8 cellular contexts compared by ENCODE assay signal in genomic region chr17:386145-386876, GRCh38. TPM values are rescaled to one million over a fixed set of nuclear protein-coding genes. Genes with fewer than 3 reads are reported as not detected.
DNase-seq lines count a peak whose midpoint lies in the region; ATAC-seq and TF ChIP-seq lines count a peak whose summit lies in the region.

No MANE protein-coding gene starts in this region.

- POLR2A ChIA-PET in CD8-positive, alpha-beta memory T cell (lab: Charles Lee): interaction anchor here (0.6 kb wide), 2 partner anchors 8 to 539 kb away, joined by 4 to 8 read pairs; no protein-coding TSS in a partner anchor

- no peak overlapping the region for H2AFZ ChIP-seq in H9 (ENCODE audit: low read length)
- H2AFZ ChIP-seq in parathyroid adenoma: peak overlapping the region; percentile 87

- H3K4me3 ChIP-seq in CD8-positive, alpha-beta memory T cell (ENCODE audit: low read length): no peak overlapping the region
- H3K4me3 ChIP-seq in Peyer's patch (peak overlapping the region; percentile 65 to 89 (median 86)), parathyroid adenoma (ENCODE audit: low read depth, low read length) (no peak overlapping the region), upper lobe of left lung (peak overlapping the region in 3 of 4 donors; percentile 71 to 81 (median 72))

- no peak overlapping the region for H3K27ac ChIP-seq in CD8-positive, alpha-beta memory T cell (ENCODE audit: low read depth, low read length)
- H3K27ac ChIP-seq in H9 (ENCODE audit: insufficient read length, low read depth, low read length) (no peak overlapping the region), Peyer's patch (peak overlapping the region; percentile 69 to 87 (median 76)), parathyroid adenoma (no peak overlapping the region), upper lobe of left lung (peak overlapping the region; percentile 77 to 92 (median 86))

- no peak overlapping the region for H2BK120ac ChIP-seq in H9 (ENCODE audit: low read depth, low read length, poor library complexity, severe bottlenecking)

- H2AK5ac ChIP-seq in H9 (ENCODE audit: insufficient read length, low read length): no peak overlapping the region

- no peaks in the 10 kb centered on the region for H3K9me3 ChIP-seq in CD8-positive, alpha-beta memory T cell (ENCODE audit: low read length)
- H3K9me3 ChIP-seq in H9 (ENCODE audit: control insufficient read depth, low read depth, low read length) (no peaks in the 10 kb centered on the region), Peyer's patch (no peaks in the 10 kb centered on the region), parathyroid adenoma (ENCODE audit: control insufficient read depth, low read length) (no peaks in the 10 kb centered on the region), upper lobe of left lung (no peaks in the 10 kb centered on the region)

- no peaks in the 10 kb centered on the region for H3K9me3 Mint-ChIP-seq in CD8-positive, alpha-beta memory T cell
- H3K9me3 Mint-ChIP-seq in H9: peaks cover 7 to 14% of the 10 kb centered on the region in 2 experiments

- H3K9ac ChIP-seq in H9 (ENCODE audit: extremely low read depth, insufficient read length, low read length): no peak overlapping the region
- no peak overlapping the region for H3K9ac ChIP-seq in parathyroid adenoma

- no peak overlapping the region for H2BK15ac ChIP-seq in H9 (ENCODE audit: low read depth, low read length)

- H3K79me2 ChIP-seq in H9 (ENCODE audit: insufficient read depth, low read length) (no peaks in the 10 kb centered on the region), parathyroid adenoma (peaks cover 5% of the 10 kb centered on the region)

- CTCF ChIA-PET in CD8-positive, alpha-beta memory T cell (lab: Charles Lee): interaction anchor here (0.8 to 1.9 kb wide), 6 partner anchors 20 to 670 kb away, joined by 3 to 14 read pairs (median 4); no protein-coding TSS in a partner anchor

- H3K14ac ChIP-seq in H9 (ENCODE audit: insufficient read depth, low read length): no peak overlapping the region

- TF ChIP-seq POLR2A in Peyer's patch (IDR thresholded peaks at IDR 0.05): no peak
- TF ChIP-seq POLR2A in upper lobe of left lung (IDR thresholded peaks at IDR 0.05): no peak

- no peaks in the 10 kb centered on the region for H3K27me3 ChIP-seq in CD8-positive, alpha-beta memory T cell (ENCODE audit: insufficient read depth, low read length, poor library complexity, severe bottlenecking)
- peaks cover 10% of the 10 kb centered on the region; the same call in 1 of the 2 replicates for H3K27me3 ChIP-seq in H9 (ENCODE audit: insufficient read depth, low read length)
- no peaks in the 10 kb centered on the region for H3K27me3 ChIP-seq in Peyer's patch
- no peaks in the 10 kb centered on the region for H3K27me3 ChIP-seq in parathyroid adenoma (ENCODE audit: control insufficient read depth, insufficient read depth, low read length)
- peaks cover 0 to 4% (median 0%) of the 10 kb centered on the region in 4 donors for H3K27me3 ChIP-seq in upper lobe of left lung

- no peak overlapping the region for H2BK20ac ChIP-seq in H9 (ENCODE audit: low read depth, low read length, poor library complexity, severe bottlenecking)

- H3K56ac ChIP-seq in H9 (ENCODE audit: insufficient read length, low read depth, low read length): no peak overlapping the region

- no peak for TF ChIP-seq EP300 in upper lobe of left lung (IDR thresholded peaks at IDR 0.05)

- H3K4ac ChIP-seq in H9 (ENCODE audit: low read depth, low read length): no peak overlapping the region

- H3K36me3 Mint-ChIP-seq in CD8-positive, alpha-beta memory T cell: no peaks in the 10 kb centered on the region
- peaks cover 3 to 11% (median 5%) of the 10 kb centered on the region in 3 experiments; a peak in 6 of 7 replicates for H3K36me3 Mint-ChIP-seq in H9 (ENCODE audit: insufficient read depth in 1 of 3, low read depth in 3 of 3)

- H4K5ac ChIP-seq in H9 (ENCODE audit: insufficient read length, low read depth, low read length): no peak overlapping the region

- DNase-seq in CD8-positive, alpha-beta memory T cell: peak; percentile 40 to 77 (median 60)
- DNase-seq in H9 (peak; percentile 86), Peyer's patch (peak; percentile 67 to 93 (median 89)), germinal center (ENCODE audit: low spot score) (peak; percentile 86), upper lobe of left lung (peak; percentile 83 to 98), NCI-H524 treated with DMSO at 0.1 percent for 48 hours (lab: John Stamatoyannopoulos, UW) (no peak)
- peak; percentile 59 for DNase-seq in activated effector memory CD4-positive, alpha-beta T cell treated with Interleukin-2 at 50 U/mL for 16 hours

- peaks cover 18 to 22% (median 19%) of the 10 kb centered on the region in 3 donors for H3K4me1 Mint-ChIP-seq in CD8-positive, alpha-beta memory T cell
- peaks cover 34 to 49% of the 10 kb centered on the region in 2 experiments for H3K4me1 Mint-ChIP-seq in H9

- peak; percentile 87 to 89 for ATAC-seq in upper lobe of left lung (ENCODE audit: low FRiP score in 2 of 2)

- peak overlapping the region in 5 of 8 donors; percentile 46 to 91 (median 84) for H3K27ac Mint-ChIP-seq in CD8-positive, alpha-beta memory T cell
- 0 out of 7 replicates have a peak overlapping the region, but pooled peaks of 2 of the 3 experiments have one; percentile 31 to 40 for H3K27ac Mint-ChIP-seq in H9

- peak overlapping the region; percentile 78 to 94 (median 88) for H3K4me3 Mint-ChIP-seq in CD8-positive, alpha-beta memory T cell
- peak overlapping the region; percentile 58 to 82 for H3K4me3 Mint-ChIP-seq in H9

- H2BK12ac ChIP-seq in H9 (ENCODE audit: insufficient read length, low read depth, low read length): no peak overlapping the region

- no peak overlapping the region for H3K18ac ChIP-seq in H9 (ENCODE audit: insufficient read length, low read depth, low read length)

- no peaks in the 10 kb centered on the region for H3K36me3 ChIP-seq in CD8-positive, alpha-beta memory T cell (ENCODE audit: insufficient read depth, low read length)
- H3K36me3 ChIP-seq in Peyer's patch (no peaks in the 10 kb centered on the region), parathyroid adenoma (ENCODE audit: control insufficient read depth, insufficient read depth, low read length) (no peaks in the 10 kb centered on the region), upper lobe of left lung (no peaks in the 10 kb centered on the region)

- H3K23me2 ChIP-seq in H9 (ENCODE audit: insufficient read length, low read depth, low read length, poor library complexity, severe bottlenecking): peaks cover 4% of the 10 kb centered on the region

- no peak overlapping the region for H4K8ac ChIP-seq in H9 (replicated peaks; ENCODE audit: insufficient read length, low read depth, low read length)

- no peaks in the 10 kb centered on the region for H3K79me1 ChIP-seq in H9 (ENCODE audit: insufficient read depth, low read depth, low read length, poor library complexity, severe bottlenecking)

- H4K91ac ChIP-seq in H9 (ENCODE audit: insufficient read length, low read depth, low read length): no peak overlapping the region

- peak overlapping the region; percentile 43 for H3K4me2 ChIP-seq in H9 (ENCODE audit: insufficient read depth, insufficient read length, low read length)
- H3K4me2 ChIP-seq in parathyroid adenoma (ENCODE audit: low read length): peak overlapping the region; percentile 69

- H3K4me1 ChIP-seq in CD8-positive, alpha-beta memory T cell (ENCODE audit: insufficient read depth, low read length): peaks cover 6% of the 10 kb centered on the region
- H3K4me1 ChIP-seq in H9 (ENCODE audit: insufficient read depth, low read length): no peaks in the 10 kb centered on the region; the same call in 1 of the 2 replicates
- H3K4me1 ChIP-seq in Peyer's patch: peaks cover 0 to 16% (median 9%) of the 10 kb centered on the region in 4 donors
- peaks cover 10% of the 10 kb centered on the region for H3K4me1 ChIP-seq in parathyroid adenoma
- peaks cover 9 to 19% (median 18%) of the 10 kb centered on the region in 4 donors for H3K4me1 ChIP-seq in upper lobe of left lung

- H2BK5ac ChIP-seq in H9 (ENCODE audit: insufficient read length, low read length): no peak overlapping the region

- no peak overlapping the region for H3K23ac ChIP-seq in H9 (ENCODE audit: insufficient read length, low read depth, low read length)

- peaks cover 5 to 10% of the 10 kb centered on the region in 2 donors for H3K27me3 Mint-ChIP-seq in CD8-positive, alpha-beta memory T cell
- peaks cover 79% of the 10 kb centered on the region for H3K27me3 Mint-ChIP-seq in H9 (ENCODE audit: low read depth)

- no peaks in the 10 kb centered on the region for H4K20me1 ChIP-seq in H9 (ENCODE audit: control insufficient read depth, insufficient read depth, insufficient read length)

- no peak overlapping the region for H3T11ph ChIP-seq in H9 (ENCODE audit: low read length)

- WGBS in H9 (ENCODE audit: extremely low coverage, insufficient read length, low lambda C conversion rate): no CpG with 5 or more reads among the region's 56 CpGs
- 38 to 47% methylated on average over 8 to 18 of the region's 56 CpGs for WGBS in upper lobe of left lung, 2 donors

- TF ChIP-seq CTCF in H9 (conservative IDR thresholded peaks at IDR 0.05) (peak; percentile 72), Peyer's patch (IDR thresholded peaks at IDR 0.05) (peak; percentile 70 to 88 (median 80)), parathyroid adenoma (IDR thresholded peaks at IDR 0.05) (peak; percentile 60), upper lobe of left lung (IDR thresholded peaks at IDR 0.05) (peak; percentile 82 to 96 (median 94))

RNA-seq across cellular contexts. Expression of gene RPH3AL, which starts 33.7 kb away (rescaled TPM):
- total RNA-seq in CD8-positive, alpha-beta memory T cell: 1 to 10 TPM in 1 of 2 experiments, under 1 TPM in 1; 0.91 to 2.0 TPM
- polyA plus RNA-seq in CD8-positive, alpha-beta memory T cell: 3.7 TPM
- 2.3 and 3.0 TPM in 2 replicates for total RNA-seq in H9 (2021)
- 10 to 100 TPM; 31.4 to 92.4 (median 48.6) TPM for total RNA-seq in Peyer's patch
- 10 to 100 TPM; 33.6 to 93.2 (median 54.3) TPM for total RNA-seq in upper lobe of left lung

RNA-seq across cellular contexts. Expression of gene RFLNB, which starts 59.4 kb away (rescaled TPM):
- 10 to 100 TPM; 34.5 to 36.1 TPM for total RNA-seq in CD8-positive, alpha-beta memory T cell
- 20.3 TPM for polyA plus RNA-seq in CD8-positive, alpha-beta memory T cell
- 20.1 and 21.0 TPM in 2 replicates for total RNA-seq in H9 (2021)
- total RNA-seq in Peyer's patch: 10 to 100 TPM in 1 of 4 donors, 1 to 10 TPM in 3; 3.6 to 19.8 (median 6.2) TPM
- 10 to 100 TPM in 4 of 6 donors, 1 to 10 TPM in 2; 7.3 to 28.1 (median 12.1) TPM for total RNA-seq in upper lobe of left lung

Comparison
In these comparisons a context has a peak if more than half of its experiments do, and no peak if none do; other contexts are left out.
1. H3K27ac ChIP-seq: peak in Peyer's patch (4 of 4) and upper lobe of left lung (4 of 4); none in CD8-positive, alpha-beta memory T cell (single experiment), H9 (single experiment) and parathyroid adenoma (single experiment).
2. H3K4me3 ChIP-seq: peak in Peyer's patch (4 of 4) and upper lobe of left lung (3 of 4); none in CD8-positive, alpha-beta memory T cell (single experiment) and parathyroid adenoma (single experiment).
3. Peak in every context shown above with its lines, with median percentiles within 50 percentile points of each other: CTCF ChIP-seq.